Comparison of ENCODE assay signal across 1 cellular context in the genomic region with DNA sequence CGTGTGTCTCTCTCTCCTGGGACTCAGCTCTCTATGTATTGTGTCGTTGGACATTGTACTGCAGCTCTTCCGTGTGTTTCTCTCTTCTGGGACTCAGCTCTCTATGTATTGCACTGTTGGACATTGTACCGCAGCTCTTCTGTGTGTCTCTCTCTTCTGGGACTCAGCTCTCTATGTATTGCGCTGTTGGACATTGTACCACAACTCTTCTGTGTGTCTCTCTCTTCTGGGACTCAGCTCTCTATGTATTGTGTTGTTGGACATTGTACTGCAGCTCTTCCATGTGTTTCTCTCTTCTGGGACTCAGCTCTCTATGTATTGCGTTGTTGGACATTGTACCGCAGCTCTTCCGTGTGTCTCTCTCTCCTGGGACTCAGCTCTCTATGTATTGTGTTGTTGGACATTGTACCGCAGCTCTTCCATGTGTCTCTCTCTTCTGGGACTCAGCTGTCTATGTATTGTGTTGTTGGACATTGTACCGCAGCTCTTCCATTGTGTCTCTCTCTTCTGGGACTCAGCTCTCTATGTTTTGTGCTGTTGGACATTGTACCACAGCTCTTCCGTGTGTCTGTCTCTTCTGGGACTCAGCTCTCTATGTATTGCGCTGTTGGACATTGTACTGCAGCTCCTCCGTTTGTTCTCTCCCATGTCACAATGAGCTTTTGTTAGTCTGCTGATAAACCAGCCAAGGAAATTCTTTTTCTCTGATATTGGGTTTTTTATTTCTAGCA.
TF ChIP-seq lines count a peak whose summit lies in the region.

No MANE protein-coding gene starts in this region.

TF ChIP-seq in HepG2, 621 proteins besides CTCF, POLR2A, EP300 and RAD21 (continued from another document and continues in another):
- TF ChIP-seq, protein P1, sequence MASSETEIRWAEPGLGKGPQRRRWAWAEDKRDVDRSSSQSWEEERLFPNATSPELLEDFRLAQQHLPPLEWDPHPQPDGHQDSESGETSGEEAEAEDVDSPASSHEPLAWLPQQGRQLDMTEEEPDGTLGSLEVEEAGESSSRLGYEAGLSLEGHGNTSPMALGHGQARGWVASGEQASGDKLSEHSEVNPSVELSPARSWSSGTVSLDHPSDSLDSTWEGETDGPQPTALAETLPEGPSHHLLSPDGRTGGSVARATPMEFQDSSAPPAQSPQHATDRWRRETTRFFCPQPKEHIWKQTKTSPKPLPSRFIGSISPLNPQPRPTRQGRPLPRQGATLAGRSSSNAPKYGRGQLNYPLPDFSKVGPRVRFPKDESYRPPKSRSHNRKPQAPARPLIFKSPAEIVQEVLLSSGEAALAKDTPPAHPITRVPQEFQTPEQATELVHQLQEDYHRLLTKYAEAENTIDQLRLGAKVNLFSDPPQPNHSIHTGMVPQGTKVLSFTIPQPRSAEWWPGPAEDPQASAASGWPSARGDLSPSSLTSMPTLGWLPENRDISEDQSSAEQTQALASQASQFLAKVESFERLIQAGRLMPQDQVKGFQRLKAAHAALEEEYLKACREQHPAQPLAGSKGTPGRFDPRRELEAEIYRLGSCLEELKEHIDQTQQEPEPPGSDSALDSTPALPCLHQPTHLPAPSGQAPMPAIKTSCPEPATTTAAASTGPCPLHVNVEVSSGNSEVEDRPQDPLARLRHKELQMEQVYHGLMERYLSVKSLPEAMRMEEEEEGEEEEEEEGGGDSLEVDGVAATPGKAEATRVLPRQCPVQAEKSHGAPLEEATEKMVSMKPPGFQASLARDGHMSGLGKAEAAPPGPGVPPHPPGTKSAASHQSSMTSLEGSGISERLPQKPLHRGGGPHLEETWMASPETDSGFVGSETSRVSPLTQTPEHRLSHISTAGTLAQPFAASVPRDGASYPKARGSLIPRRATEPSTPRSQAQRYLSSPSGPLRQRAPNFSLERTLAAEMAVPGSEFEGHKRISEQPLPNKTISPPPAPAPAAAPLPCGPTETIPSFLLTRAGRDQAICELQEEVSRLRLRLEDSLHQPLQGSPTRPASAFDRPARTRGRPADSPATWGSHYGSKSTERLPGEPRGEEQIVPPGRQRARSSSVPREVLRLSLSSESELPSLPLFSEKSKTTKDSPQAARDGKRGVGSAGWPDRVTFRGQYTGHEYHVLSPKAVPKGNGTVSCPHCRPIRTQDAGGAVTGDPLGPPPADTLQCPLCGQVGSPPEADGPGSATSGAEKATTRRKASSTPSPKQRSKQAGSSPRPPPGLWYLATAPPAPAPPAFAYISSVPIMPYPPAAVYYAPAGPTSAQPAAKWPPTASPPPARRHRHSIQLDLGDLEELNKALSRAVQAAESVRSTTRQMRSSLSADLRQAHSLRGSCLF (CRISPR knock-in tag; IDR thresholded peaks at IDR 0.05; ENCODE audit: borderline replicate concordance), result no peak
- TF ChIP-seq ZFP37 (CRISPR knock-in tag; IDR thresholded peaks at IDR 0.05; ENCODE audit: borderline replicate concordance), result no peak
- TF ChIP-seq FOXA3 (CRISPR knock-in tag; IDR thresholded peaks at IDR 0.05), result peak; percentile 9; the same call in 1 of the 2 replicates
- TF ChIP-seq ZNF644 (CRISPR knock-in tag; IDR thresholded peaks at IDR 0.05; ENCODE audit: low read depth), result no peak; the same call in 1 of the 2 replicates
- TF ChIP-seq ZNF891 (CRISPR knock-in tag; IDR thresholded peaks at IDR 0.05), result no peak
- TF ChIP-seq, protein P2, sequence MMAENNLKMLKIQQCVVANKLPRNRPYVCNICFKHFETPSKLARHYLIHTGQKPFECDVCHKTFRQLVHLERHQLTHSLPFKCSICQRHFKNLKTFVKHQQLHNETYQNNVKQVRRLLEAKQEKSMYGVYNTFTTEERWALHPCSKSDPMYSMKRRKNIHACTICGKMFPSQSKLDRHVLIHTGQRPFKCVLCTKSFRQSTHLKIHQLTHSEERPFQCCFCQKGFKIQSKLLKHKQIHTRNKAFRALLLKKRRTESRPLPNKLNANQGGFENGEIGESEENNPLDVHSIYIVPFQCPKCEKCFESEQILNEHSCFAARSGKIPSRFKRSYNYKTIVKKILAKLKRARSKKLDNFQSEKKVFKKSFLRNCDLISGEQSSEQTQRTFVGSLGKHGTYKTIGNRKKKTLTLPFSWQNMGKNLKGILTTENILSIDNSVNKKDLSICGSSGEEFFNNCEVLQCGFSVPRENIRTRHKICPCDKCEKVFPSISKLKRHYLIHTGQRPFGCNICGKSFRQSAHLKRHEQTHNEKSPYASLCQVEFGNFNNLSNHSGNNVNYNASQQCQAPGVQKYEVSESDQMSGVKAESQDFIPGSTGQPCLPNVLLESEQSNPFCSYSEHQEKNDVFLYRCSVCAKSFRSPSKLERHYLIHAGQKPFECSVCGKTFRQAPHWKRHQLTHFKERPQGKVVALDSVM (CRISPR knock-in tag; IDR thresholded peaks at IDR 0.05), result peak; percentile 16; the same call in 1 of the 2 replicates
- TF ChIP-seq CCDC6 (CRISPR knock-in tag; IDR thresholded peaks at IDR 0.05), result peak; percentile 24; the same call in 1 of the 2 replicates
- TF ChIP-seq BHLHE40 (IDR thresholded peaks at IDR 0.05; ENCODE audit: low read length), result peak; percentile 9; the same call in 1 of the 2 replicates
- no peak for TF ChIP-seq FIP1L1 (IDR thresholded peaks at IDR 0.05; ENCODE audit: borderline replicate concordance, insufficient read depth, low read depth, low read length)
- no peak for TF ChIP-seq ZNF7 (CRISPR knock-in tag; IDR thresholded peaks at IDR 0.05)
- no peak for TF ChIP-seq GTF2F1 (IDR thresholded peaks at IDR 0.05; ENCODE audit: low read length)
- peak; percentile 69; the same call in 1 of the 2 replicates for TF ChIP-seq ZNF564 (CRISPR knock-in tag; IDR thresholded peaks at IDR 0.05)
- no peak for TF ChIP-seq NCOA1 (CRISPR knock-in tag; IDR thresholded peaks at IDR 0.05)
- no peak for TF ChIP-seq ZBTB7B (CRISPR knock-in tag; IDR thresholded peaks at IDR 0.05)
- TF ChIP-seq, protein P3, sequence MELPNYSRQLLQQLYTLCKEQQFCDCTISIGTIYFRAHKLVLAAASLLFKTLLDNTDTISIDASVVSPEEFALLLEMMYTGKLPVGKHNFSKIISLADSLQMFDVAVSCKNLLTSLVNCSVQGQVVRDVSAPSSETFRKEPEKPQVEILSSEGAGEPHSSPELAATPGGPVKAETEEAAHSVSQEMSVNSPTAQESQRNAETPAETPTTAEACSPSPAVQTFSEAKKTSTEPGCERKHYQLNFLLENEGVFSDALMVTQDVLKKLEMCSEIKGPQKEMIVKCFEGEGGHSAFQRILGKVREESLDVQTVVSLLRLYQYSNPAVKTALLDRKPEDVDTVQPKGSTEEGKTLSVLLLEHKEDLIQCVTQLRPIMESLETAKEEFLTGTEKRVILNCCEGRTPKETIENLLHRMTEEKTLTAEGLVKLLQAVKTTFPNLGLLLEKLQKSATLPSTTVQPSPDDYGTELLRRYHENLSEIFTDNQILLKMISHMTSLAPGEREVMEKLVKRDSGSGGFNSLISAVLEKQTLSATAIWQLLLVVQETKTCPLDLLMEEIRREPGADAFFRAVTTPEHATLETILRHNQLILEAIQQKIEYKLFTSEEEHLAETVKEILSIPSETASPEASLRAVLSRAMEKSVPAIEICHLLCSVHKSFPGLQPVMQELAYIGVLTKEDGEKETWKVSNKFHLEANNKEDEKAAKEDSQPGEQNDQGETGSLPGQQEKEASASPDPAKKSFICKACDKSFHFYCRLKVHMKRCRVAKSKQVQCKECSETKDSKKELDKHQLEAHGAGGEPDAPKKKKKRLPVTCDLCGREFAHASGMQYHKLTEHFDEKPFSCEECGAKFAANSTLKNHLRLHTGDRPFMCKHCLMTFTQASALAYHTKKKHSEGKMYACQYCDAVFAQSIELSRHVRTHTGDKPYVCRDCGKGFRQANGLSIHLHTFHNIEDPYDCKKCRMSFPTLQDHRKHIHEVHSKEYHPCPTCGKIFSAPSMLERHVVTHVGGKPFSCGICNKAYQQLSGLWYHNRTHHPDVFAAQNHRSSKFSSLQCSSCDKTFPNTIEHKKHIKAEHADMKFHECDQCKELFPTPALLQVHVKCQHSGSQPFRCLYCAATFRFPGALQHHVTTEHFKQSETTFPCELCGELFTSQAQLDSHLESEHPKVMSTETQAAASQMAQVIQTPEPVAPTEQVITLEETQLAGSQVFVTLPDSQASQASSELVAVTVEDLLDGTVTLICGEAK (IDR thresholded peaks at IDR 0.05), result 0 out of 2 replicates have a peak, but pooled peaks have one; percentile 2
- TF ChIP-seq, protein P3 (CRISPR knock-in tag; IDR thresholded peaks at IDR 0.05), result peak; percentile 11; the same call in 1 of the 2 replicates
- TF ChIP-seq ZNF816 (CRISPR knock-in tag; IDR thresholded peaks at IDR 0.05; ENCODE audit: borderline replicate concordance), result no peak
- no peak for TF ChIP-seq PHF20 (CRISPR knock-in tag; IDR thresholded peaks at IDR 0.05)
- TF ChIP-seq MXI1 (IDR thresholded peaks at IDR 0.05; ENCODE audit: borderline replicate concordance, low read depth, low read length), result peak; percentile 6; the same call in 1 of the 3 replicates
- no peak for TF ChIP-seq ZFP41 (CRISPR knock-in tag; IDR thresholded peaks at IDR 0.05; ENCODE audit: borderline replicate concordance)
- peak; percentile 71; the same call in 1 of the 2 replicates for TF ChIP-seq DMAP1 (CRISPR knock-in tag; IDR thresholded peaks at IDR 0.05)
- no peak for TF ChIP-seq TOPORS (CRISPR knock-in tag; IDR thresholded peaks at IDR 0.05)
- no peak for TF ChIP-seq ZNF510 (CRISPR knock-in tag; IDR thresholded peaks at IDR 0.05; ENCODE audit: low read depth)
- TF ChIP-seq, protein P4, sequence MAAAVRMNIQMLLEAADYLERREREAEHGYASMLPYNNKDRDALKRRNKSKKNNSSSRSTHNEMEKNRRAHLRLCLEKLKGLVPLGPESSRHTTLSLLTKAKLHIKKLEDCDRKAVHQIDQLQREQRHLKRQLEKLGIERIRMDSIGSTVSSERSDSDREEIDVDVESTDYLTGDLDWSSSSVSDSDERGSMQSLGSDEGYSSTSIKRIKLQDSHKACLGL (CRISPR knock-in tag; IDR thresholded peaks at IDR 0.05), result 0 out of 2 replicates have a peak, but pooled peaks have one; percentile 26
- TF ChIP-seq, protein P5, sequence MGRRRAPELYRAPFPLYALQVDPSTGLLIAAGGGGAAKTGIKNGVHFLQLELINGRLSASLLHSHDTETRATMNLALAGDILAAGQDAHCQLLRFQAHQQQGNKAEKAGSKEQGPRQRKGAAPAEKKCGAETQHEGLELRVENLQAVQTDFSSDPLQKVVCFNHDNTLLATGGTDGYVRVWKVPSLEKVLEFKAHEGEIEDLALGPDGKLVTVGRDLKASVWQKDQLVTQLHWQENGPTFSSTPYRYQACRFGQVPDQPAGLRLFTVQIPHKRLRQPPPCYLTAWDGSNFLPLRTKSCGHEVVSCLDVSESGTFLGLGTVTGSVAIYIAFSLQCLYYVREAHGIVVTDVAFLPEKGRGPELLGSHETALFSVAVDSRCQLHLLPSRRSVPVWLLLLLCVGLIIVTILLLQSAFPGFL (CRISPR knock-in tag; IDR thresholded peaks at IDR 0.05), result no peak
- TF ChIP-seq ZSCAN22 (CRISPR knock-in tag; IDR thresholded peaks at IDR 0.05), result no peak
- TF ChIP-seq SRY (CRISPR knock-in tag; IDR thresholded peaks at IDR 0.05), result no peak
- peak; percentile 9; the same call in 1 of the 2 replicates for TF ChIP-seq KAT8 (CRISPR knock-in tag; IDR thresholded peaks at IDR 0.05)
- no peak for TF ChIP-seq ZNF652 (CRISPR knock-in tag; IDR thresholded peaks at IDR 0.05; ENCODE audit: borderline replicate concordance, low read depth)
- no peak for TF ChIP-seq SRF (IDR thresholded peaks at IDR 0.05; ENCODE audit: low read depth, low read length)
- peak; percentile 98 for TF ChIP-seq TRIM24 (CRISPR knock-in tag; IDR thresholded peaks at IDR 0.05)
- no peak for TF ChIP-seq NFYC (CRISPR knock-in tag; IDR thresholded peaks at IDR 0.05)
- TF ChIP-seq, protein P6, sequence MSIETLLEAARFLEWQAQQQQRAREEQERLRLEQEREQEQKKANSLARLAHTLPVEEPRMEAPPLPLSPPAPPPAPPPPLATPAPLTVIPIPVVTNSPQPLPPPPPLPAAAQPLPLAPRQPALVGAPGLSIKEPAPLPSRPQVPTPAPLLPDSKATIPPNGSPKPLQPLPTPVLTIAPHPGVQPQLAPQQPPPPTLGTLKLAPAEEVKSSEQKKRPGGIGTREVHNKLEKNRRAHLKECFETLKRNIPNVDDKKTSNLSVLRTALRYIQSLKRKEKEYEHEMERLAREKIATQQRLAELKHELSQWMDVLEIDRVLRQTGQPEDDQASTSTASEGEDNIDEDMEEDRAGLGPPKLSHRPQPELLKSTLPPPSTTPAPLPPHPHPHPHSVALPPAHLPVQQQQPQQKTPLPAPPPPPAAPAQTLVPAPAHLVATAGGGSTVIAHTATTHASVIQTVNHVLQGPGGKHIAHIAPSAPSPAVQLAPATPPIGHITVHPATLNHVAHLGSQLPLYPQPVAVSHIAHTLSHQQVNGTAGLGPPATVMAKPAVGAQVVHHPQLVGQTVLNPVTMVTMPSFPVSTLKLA (IDR thresholded peaks at IDR 0.05), result peak; percentile 84
- peak; percentile 38; the same call in 1 of the 2 replicates for TF ChIP-seq HOXA9 (CRISPR knock-in tag; IDR thresholded peaks at IDR 0.05; ENCODE audit: borderline replicate concordance)
- no peak for TF ChIP-seq ZNF761 (CRISPR knock-in tag; conservative IDR thresholded peaks at IDR 0.05)
